In the genomic region with DNA sequence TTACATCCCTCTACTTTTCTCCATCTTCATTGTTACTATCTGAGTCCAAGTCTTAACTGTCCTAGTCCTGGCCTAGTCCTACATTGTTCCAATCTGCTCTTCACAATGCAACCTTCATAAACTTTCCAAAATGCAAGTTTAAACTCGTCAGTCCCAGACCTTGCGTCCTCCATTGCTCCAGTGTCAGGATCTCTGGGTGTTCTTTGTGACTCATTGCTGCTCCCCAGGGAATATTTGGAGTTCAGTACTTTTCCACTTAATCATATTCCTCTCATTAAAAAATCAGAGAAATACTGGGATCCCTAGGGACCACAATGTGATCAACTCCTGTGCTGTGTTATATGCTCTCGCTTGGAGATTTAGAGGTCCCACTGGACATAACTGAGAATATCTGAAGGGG, we compare ENCODE assay signal across 1 cellular context.
TF ChIP-seq lines count a peak whose summit lies in the region.

No MANE protein-coding gene starts in this region.

TF ChIP-seq in GM23338, 12 proteins besides CTCF, POLR2A, EP300 and RAD21 (continued from another document):
- no peak for TF ChIP-seq ZNF462 (CRISPR knock-in tag; IDR thresholded peaks at IDR 0.05)
- no peak for TF ChIP-seq ZNF331 (CRISPR knock-in tag; IDR thresholded peaks at IDR 0.05; ENCODE audit: low read depth)
- TF ChIP-seq POLR2AphosphoS5 (IDR thresholded peaks at IDR 0.05; ENCODE audit: low read depth) = no peak
